Comparison of ENCODE assay signal across 25 cellular contexts in the genomic region with DNA sequence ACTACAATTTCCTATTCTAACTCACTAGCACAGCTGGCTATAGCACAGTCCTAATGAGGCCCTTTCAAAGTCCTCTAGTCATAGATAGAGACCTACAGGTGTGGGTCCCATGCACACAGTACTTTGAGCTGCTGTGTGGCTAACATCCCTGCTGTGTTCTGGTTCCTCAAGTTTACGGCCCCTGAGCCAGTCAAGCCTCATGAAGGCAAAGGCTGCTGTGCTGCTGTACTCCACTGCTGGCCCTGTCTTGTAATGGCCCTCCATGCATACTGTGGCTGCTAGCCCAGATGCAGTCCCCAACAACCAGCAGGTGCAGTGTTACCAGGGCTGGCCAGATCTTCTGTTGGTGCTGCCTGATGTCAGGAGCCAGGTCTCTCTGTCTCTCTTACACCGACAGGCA. TPM values are rescaled to one million over a fixed set of nuclear protein-coding genes. Genes with fewer than 3 reads are reported as not detected.
"Had no signal": no experiment of that assay in that cellular context is flagged by ENCODE, and none has a peak within 500 bp of the region (broad histone marks: within the 10 kb centered on the region; RNA-seq: fewer than 3 reads in every experiment).

No MANE protein-coding gene starts in this region.

- H3K9me3 ChIP-seq: left lung, neutrophil, ovary, thyroid gland had no signal

- H3K9me3 Mint-ChIP-seq: activated naive CD8-positive, alpha-beta T cell treated with anti-CD3 and anti-CD28 coated beads for 36 hours; activated T-cell treated with anti-CD3 and anti-CD28 coated beads, Interleukin-2, amount 50 U/mL, for 4 hours; central memory CD8-positive, alpha-beta T cell; naive thymus-derived CD8-positive, alpha-beta T cell; stimulated activated naive B cell treated with anti-CD40 and anti-IgM and Interleukin-4, amounts not matched to agents 10 μg/mL and 1 μg/mL and 100 μg/mL, for 72 hours had no signal

- FAIRE-seq: astrocyte, colon, endothelial cell of umbilical vein, frontal cortex had no signal

- H3K4me3 ChIP-seq: left lung, lung, ovary, thyroid gland had no signal

- H3K4me1 ChIP-seq: left lung, thyroid gland had no signal

- ATAC-seq: activated T-cell treated with anti-CD3 and anti-CD28 coated beads, Interleukin-2, amount 50 U/mL, for 4 hours; esophagus mucosa; left lung; naive thymus-derived CD8-positive, alpha-beta T cell; right cardiac atrium had no signal

- H3K36me3 Mint-ChIP-seq: activated naive CD8-positive, alpha-beta T cell treated with anti-CD3 and anti-CD28 coated beads for 36 hours; naive thymus-derived CD8-positive, alpha-beta T cell; stimulated activated naive B cell treated with anti-CD40 and anti-IgM and Interleukin-4, amounts not matched to agents 10 μg/mL and 1 μg/mL and 100 μg/mL, for 72 hours had no signal

- H3K27me3 ChIP-seq: left lung, neutrophil, ovary, thyroid gland had no signal

- H3K4me1 Mint-ChIP-seq: activated naive CD8-positive, alpha-beta T cell treated with anti-CD3 and anti-CD28 coated beads for 36 hours; central memory CD8-positive, alpha-beta T cell; naive thymus-derived CD8-positive, alpha-beta T cell had no signal

- H3K36me3 ChIP-seq: left lung, neutrophil, ovary, thyroid gland had no signal

- H3K27ac Mint-ChIP-seq: activated naive CD8-positive, alpha-beta T cell treated with anti-CD3 and anti-CD28 coated beads for 36 hours; naive thymus-derived CD8-positive, alpha-beta T cell; stimulated activated naive B cell treated with anti-CD40 and anti-IgM and Interleukin-4, amounts not matched to agents 10 μg/mL and 1 μg/mL and 100 μg/mL, for 72 hours had no signal

- H3K27ac ChIP-seq: left lung, neutrophil, ovary, thyroid gland had no signal

- H3K4me3 Mint-ChIP-seq: activated naive CD8-positive, alpha-beta T cell treated with anti-CD3 and anti-CD28 coated beads for 36 hours; activated T-cell treated with anti-CD3 and anti-CD28 coated beads, Interleukin-2, amount 50 U/mL, for 4 hours; central memory CD8-positive, alpha-beta T cell; naive thymus-derived CD8-positive, alpha-beta T cell; stimulated activated naive B cell treated with anti-CD40 and anti-IgM and Interleukin-4, amounts not matched to agents 10 μg/mL and 1 μg/mL and 100 μg/mL, for 72 hours had no signal

- DNase-seq: activated CD8-positive, alpha-beta memory T cell treated with anti-CD3 and anti-CD28 coated beads, Interleukin-2, amount 50 U/mL, for 48 hours; activated naive CD4-positive, alpha-beta T cell treated with Interleukin-2 at 50 U/mL for 16 hours; activated naive CD8-positive, alpha-beta T cell treated with anti-CD3 and anti-CD28 coated beads for 36 hours; activated T-cell treated with anti-CD3 and anti-CD28 coated beads, Interleukin-2, amount 50 U/mL, for 4 hours; effector memory CD4-positive, alpha-beta T cell; head of caudate nucleus; hypothalamus; left lung; naive thymus-derived CD8-positive, alpha-beta T cell; ovary; right cardiac atrium; stimulated activated CD4-positive, alpha-beta T cell treated with anti-CD3 and anti-CD28 coated beads, Interleukin-2, amount 100 ng/mL, for 24 hours; stimulated activated naive B cell treated with anti-CD40 and anti-IgM and Interleukin-4, amounts not matched to agents 10 μg/mL and 1 μg/mL and 100 μg/mL, for 72 hours; T-helper 9 cell; thyroid gland had no signal

RNA-seq across cellular contexts. Expression of a gene that starts 23.4 kb away (rescaled TPM):
- total RNA-seq: activated CD8-positive, alpha-beta memory T cell treated with anti-CD3 and anti-CD28 coated beads for 36 hours; activated naive CD8-positive, alpha-beta T cell treated with anti-CD3 and anti-CD28 coated beads for 36 hours; activated T-cell treated with anti-CD3 and anti-CD28 coated beads, Interleukin-2, amount 50 U/mL, for 4 hours; endothelial cell of umbilical vein; naive thymus-derived CD8-positive, alpha-beta T cell; pulmonary artery endothelial cell had no signal
- polyA plus RNA-seq: endothelial cell of umbilical vein; naive thymus-derived CD8-positive, alpha-beta T cell had no signal
